9 cellular contexts compared by ENCODE assay signal in the genomic region with DNA sequence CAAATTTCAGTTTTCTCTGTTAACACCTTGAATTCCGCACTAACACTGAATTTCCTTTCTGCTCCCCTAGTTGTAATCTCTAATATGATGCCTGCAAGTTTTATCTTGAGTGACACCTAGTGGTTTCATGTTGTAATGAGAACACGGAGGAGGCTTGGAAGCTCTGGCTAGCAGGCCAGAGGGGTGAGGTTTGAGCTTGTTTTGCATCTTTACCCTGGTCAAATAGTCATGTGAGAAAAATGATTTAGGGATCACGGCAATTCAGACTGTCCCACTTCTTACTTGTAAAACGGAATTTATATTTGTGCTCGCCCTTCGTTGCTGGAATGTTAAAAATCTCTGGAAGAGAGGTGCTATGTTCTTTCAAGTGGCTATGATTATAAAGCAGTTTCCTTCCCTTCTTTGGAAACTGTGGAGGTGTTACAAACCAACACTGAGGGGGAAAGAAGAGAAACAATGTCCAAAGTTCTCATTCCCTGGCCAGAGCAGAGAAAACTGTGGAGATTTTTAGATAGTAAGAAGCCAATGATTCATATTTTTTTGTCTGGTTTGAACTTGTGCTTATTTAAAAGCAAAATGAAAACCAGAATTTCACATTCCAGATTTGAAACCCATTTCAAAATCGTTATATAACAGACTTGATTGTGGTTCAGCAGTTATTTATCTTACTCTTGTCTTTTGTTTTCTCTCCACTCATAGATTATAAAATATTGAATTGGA. TPM values are rescaled to one million over a fixed set of nuclear protein-coding genes. Genes with fewer than 3 reads are reported as not detected.
DNase-seq lines count a peak whose midpoint lies in the region; ATAC-seq and TF ChIP-seq lines count a peak whose summit lies in the region.
"Had no signal": no experiment of that assay in that cellular context is flagged by ENCODE, and none has a peak within 500 bp of the region (broad histone marks: within the 10 kb centered on the region; RNA-seq: fewer than 3 reads in every experiment).

No MANE protein-coding gene starts in this region.

- TF ChIP-seq POLR2A in right lobe of liver (IDR thresholded peaks at IDR 0.05) = no peak

- DNase-seq in A172 (ENCODE audit: low spot score) (peak; percentile 69), GDM1 (lab: John Stamatoyannopoulos, UW) (peak; percentile 12), GM23248 (peak; percentile 82), PC-9 (peak; percentile 2 to 45), dedifferentiated amniotic fluid mesenchymal stem cell (ENCODE audit: extremely low spot score) (peak; percentile 85), right lobe of liver (no peak), tibial artery (peak in 1 of 2 donors; percentile 24)
- DNase-seq in Jurkat, Clone E6-1 (ENCODE audit: low read depth, low spot score) = peak; percentile 46

- in situ Hi-C loops in GM23248 (cut with MboI) = loop anchor here (10.0 kb wide), 1 partner anchor 255 kb away; no protein-coding TSS in a partner anchor

- H2AFZ ChIP-seq in GM23248 (peak overlapping the region; percentile 94), PC-9 (no peak overlapping the region)

- POLR2A ChIA-PET in PC-9 (lab: Charles Lee; ENCODE audit: unreplicated experiment) = no interaction called here

- BruUV-seq in PC-9 (replicated peaks; lab: Mats Ljungman, UMichigan) = no TSS peak

- H3K27ac ChIP-seq in GM23248 = peak overlapping the region; percentile 83
- H3K27ac ChIP-seq in PC-9 = no peak overlapping the region
- no peak overlapping the region for H3K27ac ChIP-seq in right lobe of liver
- peak overlapping the region; percentile 66 to 69 for H3K27ac ChIP-seq in tibial artery

- no peaks in the 10 kb centered on the region for H3K36me3 ChIP-seq in GM23248 (ENCODE audit: low read depth)
- H3K36me3 ChIP-seq in PC-9 (ENCODE audit: low read depth) = no peaks in the 10 kb centered on the region
- no peaks in the 10 kb centered on the region for H3K36me3 ChIP-seq in right lobe of liver
- H3K36me3 ChIP-seq in tibial artery = no peaks in the 10 kb centered on the region

- peak; percentile 80 for TF ChIP-seq CTCF in PC-9 (conservative IDR thresholded peaks at IDR 0.05)
- TF ChIP-seq CTCF in right lobe of liver (IDR thresholded peaks at IDR 0.05) = peak; percentile 54 to 74 (median 72)
- TF ChIP-seq CTCF in tibial artery (IDR thresholded peaks at IDR 0.05) = peak; percentile 72 to 73

- WGBS in GM23248 (ENCODE audit: low coverage in 1 of 2, low lambda C conversion rate in 2 of 2, missing lambda C conversion rate in 2 of 2), 2 experiments = 0 to 2% methylated on average over 7 of the region's 7 CpGs
- 11% methylated on average over 7 of the region's 7 CpGs for WGBS in right lobe of liver (ENCODE audit: insufficient coverage, low coverage, low lambda C conversion rate, missing lambda C conversion rate)

- no peaks in the 10 kb centered on the region for H3K9me2 ChIP-seq in GM23248 (ENCODE audit: insufficient read depth)
- no peaks in the 10 kb centered on the region for H3K9me2 ChIP-seq in PC-9 (ENCODE audit: insufficient read depth)

- H4K20me1 ChIP-seq in GM23248 (ENCODE audit: insufficient read depth) = no peaks in the 10 kb centered on the region
- no peaks in the 10 kb centered on the region; the same call in 1 of the 2 replicates for H4K20me1 ChIP-seq in PC-9 (ENCODE audit: insufficient read depth)

- no peaks in the 10 kb centered on the region for H3K79me2 ChIP-seq in GM23248 (ENCODE audit: insufficient read depth)
- no peaks in the 10 kb centered on the region for H3K79me2 ChIP-seq in PC-9 (ENCODE audit: low read depth)

- peaks cover 27% of the 10 kb centered on the region for H3F3A ChIP-seq in GM23248 (ENCODE audit: insufficient read depth)
- H3F3A ChIP-seq in PC-9 (ENCODE audit: insufficient read depth, low read depth) = no peaks in the 10 kb centered on the region; the same call in 1 of the 2 replicates

- H3K4me2 ChIP-seq in GM23248 (ENCODE audit: unreplicated experiment) = peak overlapping the region; percentile 97
- H3K4me2 ChIP-seq in PC-9 = no peak overlapping the region

- H3K4me1 ChIP-seq in GM23248 (ENCODE audit: insufficient read depth) (peaks cover 27% of the 10 kb centered on the region), PC-9 (replicated peaks; ENCODE audit: insufficient read depth) (no peaks in the 10 kb centered on the region), right lobe of liver (no peaks in the 10 kb centered on the region), tibial artery (peaks cover 0 to 20% (median 6%) of the 10 kb centered on the region in 4 donors)

- ATAC-seq in right lobe of liver = peak; percentile 82 to 87 (median 83)

- H3K4me3 ChIP-seq in GM23248 (peak overlapping the region; percentile 63), PC-9 (no peak overlapping the region), right lobe of liver (no peak overlapping the region), tibial artery (peak overlapping the region; percentile 1 to 31)
- H3K4me3 ChIP-seq in Jurkat, Clone E6-1 (ENCODE audit: low read length) = no peak overlapping the region

- peak overlapping the region; percentile 75 for H3K9ac ChIP-seq in GM23248

- H3K27me3 ChIP-seq in GM23248 (replicated peaks; ENCODE audit: insufficient read depth) (no peaks in the 10 kb centered on the region), PC-9 (ENCODE audit: insufficient read depth, low read depth) (no peaks in the 10 kb centered on the region), right lobe of liver (no peaks in the 10 kb centered on the region), tibial artery (no peaks in the 10 kb centered on the region)

- intact Hi-C loops in PC-9 (cut with micrococcal nuclease; ENCODE audit: unreplicated experiment) (loop anchor here (5.0 to 10.0 kb wide), 4 partner anchors 165 to 1003 kb away; no protein-coding TSS in a partner anchor), right lobe of liver (cut with DNase I) (no loop called here), tibial artery (cut with DNase I; ENCODE audit: low total_unique reads) (no loop called here)

- no peaks in the 10 kb centered on the region for H3K9me3 ChIP-seq in GM23248 (ENCODE audit: low read depth)
- H3K9me3 ChIP-seq in PC-9 (ENCODE audit: insufficient read depth, low read depth) = no peaks in the 10 kb centered on the region
- no peaks in the 10 kb centered on the region for H3K9me3 ChIP-seq in right lobe of liver
- no peaks in the 10 kb centered on the region for H3K9me3 ChIP-seq in tibial artery

- CTCF ChIA-PET in PC-9 (lab: Charles Lee) = interaction anchor here (0.6 kb wide), 1 partner anchor 1037 kb away, joined by 6 read pairs; no protein-coding TSS in a partner anchor

RNA-seq across cellular contexts. Expression of gene MROH9, which starts 5.3 kb away (rescaled TPM):
- not detected in 2 replicates for total RNA-seq in A172 (2014; rRNA removed; shearing (Covaris generic))
- total RNA-seq in GM23248 (2014; rRNA removed; shearing (Covaris generic)) = 0.25 TPM in 1 of 2 replicates, not detected in the other
- polyA plus RNA-seq in GM23248 (2016; fragmentation: Nextera tagmentation; extraction: Ambion mirVana) = 0.16 TPM in 1 of 2 replicates, not detected in the other
- not detected for polyA plus RNA-seq in Jurkat, Clone E6-1 (2012; ENCODE audit: insufficient read depth, insufficient read length)
- total RNA-seq in PC-9 (2021) = not detected in 2 replicates
- not detected for total RNA-seq in right lobe of liver
- total RNA-seq: skeletal muscle tissue had no signal

Comparison
In these comparisons a context has a peak if more than half of its experiments do, and no peak if none do; other contexts are left out.
1. DNase-seq: peak in A172 (single experiment), GDM1 (single experiment), GM23248 (single experiment), Jurkat, Clone E6-1 (single experiment), PC-9 (2 of 2) and dedifferentiated amniotic fluid mesenchymal stem cell (single experiment); none in right lobe of liver (0 of 3).
2. H3K27ac ChIP-seq: peak in GM23248 (single experiment) and tibial artery (2 of 2); none in PC-9 (single experiment) and right lobe of liver (0 of 3).
3. H3K4me3 ChIP-seq: peak in GM23248 (single experiment) and tibial artery (2 of 2); none in Jurkat, Clone E6-1 (single experiment), PC-9 (single experiment) and right lobe of liver (0 of 3).
4. Peak in every context shown above with its lines, with median percentiles within 50 percentile points of each other: CTCF ChIP-seq.